In the genomic region with DNA sequence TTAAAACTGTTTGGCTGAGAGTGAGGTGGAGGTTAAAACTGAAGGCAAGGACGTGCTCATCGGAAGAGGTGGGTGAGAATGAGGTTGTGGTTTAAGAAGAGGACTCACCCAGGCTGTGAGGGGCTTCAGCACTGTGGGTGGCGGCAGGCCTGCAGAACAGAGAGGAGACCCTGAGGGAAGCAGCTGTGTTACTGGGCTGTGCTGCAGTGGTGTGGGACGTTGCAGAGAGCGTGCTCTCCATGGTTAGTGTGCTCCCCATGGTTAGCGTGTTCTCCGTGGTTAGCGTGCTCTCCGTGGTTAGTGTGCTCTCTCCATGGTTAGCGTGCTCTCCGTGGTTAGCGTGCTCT, we compare ENCODE assay signal across 15 cellular contexts.
A peak's percentile ranks its signal among the peaks of the same experiment; 100 is the strongest.
DNase-seq lines count a peak whose midpoint lies in the region; ATAC-seq, FAIRE-seq and TF ChIP-seq lines count a peak whose summit lies in the region.
"Had no signal": no experiment of that assay in that cellular context is flagged by ENCODE, and none has a peak within 500 bp of the region (broad histone marks: within the 10 kb centered on the region; RNA-seq: fewer than 3 reads in every experiment).

No MANE protein-coding gene starts in this region.

- no peak for DNase-seq in activated T-cell treated with anti-CD3 and anti-CD28 coated beads, Interleukin-2, amount 50 U/mL, for 72 hours
- no peak for DNase-seq in activated T-cell treated with anti-CD3 and anti-CD28 coated beads, Interleukin-2, amount 50 U/mL, for 48 hours
- DNase-seq in H1 (ENCODE audit: low read depth in 1 of 2, low spot score in 2 of 2) (no peak), GM19238 (ENCODE audit: insufficient read length, low spot score) (no peak)
- DNase-seq in stimulated activated naive CD8-positive, alpha-beta T cell treated with anti-CD3 and anti-CD28 coated beads, Interleukin-15, Interleukin-2, amounts not matched to agents 100 U/mL and 50 U/mL, for 24 hours, result no peak
- DNase-seq: DND-41, GDM1, GM23248 had no signal

- H3K9me3 Mint-ChIP-seq in activated T-cell treated with anti-CD3 and anti-CD28 coated beads, Interleukin-2, amount 50 U/mL, for 72 hours, result peaks cover 2 to 4% of the 10 kb centered on the region in 2 donors
- peaks cover 4% of the 10 kb centered on the region for H3K9me3 Mint-ChIP-seq in activated T-helper 17 cell treated with anti-CD3 and anti-CD28 coated beads, Interleukin-2, amount 50 U/mL, for 72 hours

- H3K23me2 ChIP-seq in H1 (ENCODE audit: low read depth, low read length), result no peaks in the 10 kb centered on the region

- ATAC-seq in activated T-cell treated with anti-CD3 and anti-CD28 coated beads, Interleukin-2, amount 50 U/mL, for 72 hours (replicated peaks in 1 of 2), result peak; percentile 39
- ATAC-seq in activated T-helper 17 cell treated with anti-CD3 and anti-CD28 coated beads, Interleukin-2, amount 50 U/mL, for 72 hours (replicated peaks), result no peak
- ATAC-seq in stimulated activated naive CD8-positive, alpha-beta T cell treated with anti-CD3 and anti-CD28 coated beads, Interleukin-15, Interleukin-2, amounts not matched to agents 100 U/mL and 50 U/mL, for 24 hours, result peak; percentile 49
- no peak for ATAC-seq in HG03520 (IDR thresholded peaks at IDR 0.05; ENCODE audit: unreplicated experiment)
- no peak for ATAC-seq in HG02852 (IDR thresholded peaks at IDR 0.05; ENCODE audit: unreplicated experiment)

- no peak overlapping the region for H3K4me2 ChIP-seq in H1 (ENCODE audit: insufficient read depth in 1 of 2, low read depth in 2 of 2, low read length in 2 of 2)

- H3K27ac Mint-ChIP-seq in activated T-cell treated with anti-CD3 and anti-CD28 coated beads, Interleukin-2, amount 50 U/mL, for 72 hours, result peak overlapping the region; percentile 74
- H3K27ac Mint-ChIP-seq in activated T-helper 17 cell treated with anti-CD3 and anti-CD28 coated beads, Interleukin-2, amount 50 U/mL, for 72 hours, result peak overlapping the region; percentile 31
- H3K27ac Mint-ChIP-seq: CD14-positive monocyte had no signal

- H2BK120ac ChIP-seq in H1 (replicated peaks; ENCODE audit: low read depth, low read length), result no peak overlapping the region

- peak overlapping the region; percentile 49; the same call in 1 of the 2 replicates for H2BK5ac ChIP-seq in H1 (ENCODE audit: low read depth, low read length)

- H4K5ac ChIP-seq in H1 (ENCODE audit: insufficient read length, low read depth, low read length), result no peak overlapping the region

- H3K36me3 ChIP-seq in H1 (ENCODE audit: control insufficient read depth in 2 of 4, insufficient read depth in 4 of 4, low read length in 3 of 4), result no peaks in the 10 kb centered on the region; a peak in 1 of 8 replicates

- H3K23ac ChIP-seq in H1 (ENCODE audit: insufficient read length), result no peak overlapping the region

- H3K9me3 ChIP-seq in H1 (ENCODE audit: insufficient read depth in 2 of 2, low read depth in 1 of 2, low read length in 1 of 2), result peaks cover 8 to 11% of the 10 kb centered on the region in 2 experiments; a peak in 3 of 4 replicates

- H3K4ac ChIP-seq in H1 (replicated peaks; ENCODE audit: insufficient read length, low read depth, low read length), result no peak overlapping the region

- H3K14ac ChIP-seq in H1 (ENCODE audit: insufficient read length), result no peak overlapping the region

- H3K4me3 Mint-ChIP-seq in activated T-cell treated with anti-CD3 and anti-CD28 coated beads, Interleukin-2, amount 50 U/mL, for 72 hours, result no peak overlapping the region
- H3K4me3 Mint-ChIP-seq in activated T-helper 17 cell treated with anti-CD3 and anti-CD28 coated beads, Interleukin-2, amount 50 U/mL, for 72 hours, result no peak overlapping the region
- H3K4me3 Mint-ChIP-seq: CD14-positive monocyte had no signal

- H3K27me3 ChIP-seq in H1 (replicated peaks in 1 of 4; ENCODE audit: control insufficient read depth in 3 of 4, extremely low read depth in 1 of 4, insufficient read depth in 3 of 4, low read length in 3 of 4), result no peaks in the 10 kb centered on the region

- no peak overlapping the region for H2BK15ac ChIP-seq in H1 (ENCODE audit: low read length)

- WGBS in H1 (ENCODE audit: extremely low coverage in 1 of 2, insufficient coverage in 1 of 2, insufficient read length in 1 of 2, insufficient replicate concordance in 2 of 2, low coverage in 1 of 2, low lambda C conversion rate in 2 of 2, missing lambda C conversion rate in 1 of 2), 2 experiments, result 84% methylated on average over 12 of the region's 12 CpGs; no CpG with 5 or more reads in 1 of the 2 experiments

- H2AK5ac ChIP-seq in H1 (ENCODE audit: low read depth, low read length), result no peak overlapping the region

- no peaks in the 10 kb centered on the region for H3K79me2 ChIP-seq in H1 (ENCODE audit: control insufficient read depth in 1 of 2, insufficient read depth in 2 of 2, low read length in 2 of 2)

- peaks cover 4 to 7% of the 10 kb centered on the region in 2 donors for H3K36me3 Mint-ChIP-seq in activated T-cell treated with anti-CD3 and anti-CD28 coated beads, Interleukin-2, amount 50 U/mL, for 72 hours (ENCODE audit: insufficient read depth in 2 of 2)
- H3K36me3 Mint-ChIP-seq in activated T-helper 17 cell treated with anti-CD3 and anti-CD28 coated beads, Interleukin-2, amount 50 U/mL, for 72 hours (ENCODE audit: low read depth), result peaks cover 34% of the 10 kb centered on the region

- no peak overlapping the region for H3K4me3 ChIP-seq in H1 (ENCODE audit: extremely low read depth in 1 of 4, insufficient read depth in 2 of 4, low read depth in 3 of 4, low read length in 4 of 4)
- H3K4me3 ChIP-seq: GM23248 had no signal

- H2BK12ac ChIP-seq in H1 (ENCODE audit: low read depth, low read length), result peak overlapping the region; percentile 84; the same call in 1 of the 2 replicates

- H3K56ac ChIP-seq in H1 (replicated peaks; ENCODE audit: insufficient read length, low read depth, low read length), result no peak overlapping the region

- TF ChIP-seq RAD21 in H1 (IDR thresholded peaks at IDR 0.05 in 1 of 2, conservative IDR thresholded peaks at IDR 0.05 in 1 of 2; ENCODE audit: low read depth in 2 of 2, low read length in 2 of 2), result no peak

- H3K79me1 ChIP-seq in H1 (ENCODE audit: low read depth, low read length), result no peaks in the 10 kb centered on the region; the same call in 1 of the 2 replicates

- CTCF ChIA-PET in H1 (lab: Charles Lee; ENCODE audit: partially characterized antibody), result no interaction called here

- POLR2A ChIA-PET in H1 (lab: Charles Lee; ENCODE audit: partially characterized antibody), result no interaction called here

- TF ChIP-seq CTCF in H1 (IDR thresholded peaks at IDR 0.05; ENCODE audit: control extremely low read depth in 1 of 3, insufficient read depth in 1 of 3, low read depth in 1 of 3, low read length in 3 of 3), result no peak

- H3K9ac ChIP-seq in H1 (replicated peaks in 1 of 4; ENCODE audit: extremely low read depth in 1 of 4, low read depth in 3 of 4, low read length in 3 of 4), result no peak overlapping the region
- H3K9ac ChIP-seq: GM23248 had no signal

- no peak for FAIRE-seq in H1 (lab: Jason Lieb, UNC)
- FAIRE-seq: GM19239, HTR-8/SVneo had no signal

- H4K20me1 ChIP-seq in H1 (replicated peaks in 1 of 2; ENCODE audit: control insufficient read depth in 1 of 2, insufficient read depth in 2 of 2, low read length in 2 of 2), result peaks cover 0 to 2% of the 10 kb centered on the region in 2 experiments

- H4K91ac ChIP-seq in H1 (replicated peaks; ENCODE audit: insufficient read length, low read length), result no peak overlapping the region

- no peak overlapping the region for H2AFZ ChIP-seq in H1 (ENCODE audit: low read length)
- H2AFZ ChIP-seq: GM23248 had no signal

- H3K4me1 ChIP-seq in H1 (replicated peaks in 1 of 4; ENCODE audit: control insufficient read depth in 3 of 4, insufficient read depth in 4 of 4, low read length in 3 of 4), result no peaks in the 10 kb centered on the region; a peak in 1 of 7 replicates

- no peak for TF ChIP-seq EP300 in H1 (IDR thresholded peaks at IDR 0.05; ENCODE audit: borderline replicate concordance in 1 of 2, low read depth in 2 of 2, low read length in 2 of 2)

- H3K27ac ChIP-seq in H1 (ENCODE audit: low read depth, low read length), result no peak overlapping the region
- H3K27ac ChIP-seq: GM23248, RWPE1 had no signal

- no peak overlapping the region for H2BK20ac ChIP-seq in H1 (ENCODE audit: low read length)

- TF ChIP-seq POLR2A in H1 (IDR thresholded peaks at IDR 0.05; ENCODE audit: control extremely low read depth in 1 of 2, low read depth in 2 of 2, low read length in 2 of 2), result no peak

- H3K18ac ChIP-seq in H1 (ENCODE audit: extremely low read depth, low read length), result no peak overlapping the region

- H3K4me1 Mint-ChIP-seq in activated T-cell treated with anti-CD3 and anti-CD28 coated beads, Interleukin-2, amount 50 U/mL, for 72 hours (ENCODE audit: low read depth), result peaks cover 10% of the 10 kb centered on the region
- H3K4me1 Mint-ChIP-seq in activated T-helper 17 cell treated with anti-CD3 and anti-CD28 coated beads, Interleukin-2, amount 50 U/mL, for 72 hours, result peaks cover 5% of the 10 kb centered on the region
- H3K4me1 Mint-ChIP-seq: CD14-positive monocyte had no signal

- no peak overlapping the region for H4K8ac ChIP-seq in H1 (ENCODE audit: extremely low read depth, insufficient read depth, low read length)

- H3K27me3 Mint-ChIP-seq in activated T-cell treated with anti-CD3 and anti-CD28 coated beads, Interleukin-2, amount 50 U/mL, for 72 hours (ENCODE audit: low read depth), result no peaks in the 10 kb centered on the region
- H3K27me3 Mint-ChIP-seq in activated T-helper 17 cell treated with anti-CD3 and anti-CD28 coated beads, Interleukin-2, amount 50 U/mL, for 72 hours, result no peaks in the 10 kb centered on the region

TF ChIP-seq in H1, 55 proteins besides CTCF, POLR2A, EP300 and RAD21:
- TF ChIP-seq KDM1A (IDR thresholded peaks at IDR 0.05; ENCODE audit: borderline replicate concordance, low read length), result no peak
- no peak for TF ChIP-seq GABPA (IDR thresholded peaks at IDR 0.05; ENCODE audit: borderline replicate concordance, insufficient read depth, low read length)
- TF ChIP-seq FOSL1 (IDR thresholded peaks at IDR 0.05; ENCODE audit: insufficient read depth, low read depth, low read length), result no peak
- TF ChIP-seq SUZ12 (IDR thresholded peaks at IDR 0.05; ENCODE audit: low read length), result no peak
- TF ChIP-seq, protein P1, sequence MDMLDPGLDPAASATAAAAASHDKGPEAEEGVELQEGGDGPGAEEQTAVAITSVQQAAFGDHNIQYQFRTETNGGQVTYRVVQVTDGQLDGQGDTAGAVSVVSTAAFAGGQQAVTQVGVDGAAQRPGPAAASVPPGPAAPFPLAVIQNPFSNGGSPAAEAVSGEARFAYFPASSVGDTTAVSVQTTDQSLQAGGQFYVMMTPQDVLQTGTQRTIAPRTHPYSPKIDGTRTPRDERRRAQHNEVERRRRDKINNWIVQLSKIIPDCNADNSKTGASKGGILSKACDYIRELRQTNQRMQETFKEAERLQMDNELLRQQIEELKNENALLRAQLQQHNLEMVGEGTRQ (IDR thresholded peaks at IDR 0.05; ENCODE audit: low read length), result no peak
- no peak for TF ChIP-seq MAFK (IDR thresholded peaks at IDR 0.05; ENCODE audit: low read depth, low read length)
- no peak for TF ChIP-seq SRF (IDR thresholded peaks at IDR 0.05; ENCODE audit: low read depth, low read length)
- TF ChIP-seq CHD1 (IDR thresholded peaks at IDR 0.05; ENCODE audit: low read depth, low read length), result no peak

Comparison
In these comparisons a context has a peak if more than half of its experiments do, and no peak if none do; other contexts are left out.
1. ATAC-seq: peak in activated T-cell treated with anti-CD3 and anti-CD28 coated beads, Interleukin-2, amount 50 U/mL, for 72 hours (2 of 2) and stimulated activated naive CD8-positive, alpha-beta T cell treated with anti-CD3 and anti-CD28 coated beads, Interleukin-15, Interleukin-2, amounts not matched to agents 100 U/mL and 50 U/mL, for 24 hours (single experiment); none in activated T-helper 17 cell treated with anti-CD3 and anti-CD28 coated beads, Interleukin-2, amount 50 U/mL, for 72 hours (single experiment), HG03520 (single experiment) and HG02852 (single experiment).